Comparison of ENCODE assay signal across 33 cellular contexts in the genomic region with DNA sequence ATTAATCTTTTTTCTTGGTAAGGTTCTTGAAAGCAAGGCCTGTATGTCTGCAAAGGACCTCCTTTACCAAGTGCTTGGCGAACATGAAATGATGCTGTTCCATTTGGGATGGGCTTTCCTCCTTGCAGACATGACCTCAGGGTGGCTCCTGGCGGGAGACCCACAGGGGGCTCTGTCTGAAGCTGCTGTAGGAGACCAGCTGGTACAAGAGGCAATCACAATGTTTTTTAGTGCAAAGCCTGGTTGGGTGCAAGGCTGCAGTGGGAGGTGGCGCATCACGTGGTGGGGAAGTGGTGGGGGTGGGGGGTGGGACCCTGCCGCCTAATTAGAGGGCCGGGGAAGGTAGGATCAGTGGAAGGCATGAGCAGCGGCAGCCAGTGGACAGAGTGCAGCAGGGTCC. TPM values are rescaled to one million over a fixed set of nuclear protein-coding genes. Genes with fewer than 3 reads are reported as not detected.
DNase-seq lines count a peak whose midpoint lies in the region; ATAC-seq, FAIRE-seq and TF ChIP-seq lines count a peak whose summit lies in the region.
"Had no signal": no experiment of that assay in that cellular context is flagged by ENCODE, and none has a peak within 500 bp of the region (broad histone marks: within the 10 kb centered on the region; RNA-seq: fewer than 3 reads in every experiment).

No MANE protein-coding gene starts in this region.

- H3K4me3 ChIP-seq in HepG2 (replicated peaks in 1 of 3; ENCODE audit: insufficient read depth in 1 of 3, low read depth in 2 of 3, low read length in 3 of 3) (no peak overlapping the region), right lobe of liver (no peak overlapping the region), iPS-20b (ENCODE audit: low read length) (peak overlapping the region; percentile 67), retinal pigment epithelial cell (ENCODE audit: low read length) (no peak overlapping the region)
- H3K4me3 ChIP-seq: BLaER1, breast epithelium, gastroesophageal sphincter, GM12878, skin epidermis, suprapubic skin, upper lobe of right lung had no signal

- FAIRE-seq in HepG2 (lab: Jason Lieb, UNC): no peak
- FAIRE-seq: GM12878, H54 had no signal

- no peaks in the 10 kb centered on the region for H3K79me2 ChIP-seq in HepG2 (ENCODE audit: insufficient read depth, low read length)

- no peaks in the 10 kb centered on the region for H3K36me3 Mint-ChIP-seq in stimulated activated naive B cell treated with anti-CD40 and anti-IgM and Interleukin-4, amounts not matched to agents 10 μg/mL and 1 μg/mL and 100 μg/mL, for 72 hours
- H3K36me3 Mint-ChIP-seq in activated T-cell treated with anti-CD3 and anti-CD28 coated beads, Interleukin-2, amount 50 U/mL, for 24 hours (ENCODE audit: low read depth): no peaks in the 10 kb centered on the region
- H3K36me3 Mint-ChIP-seq: activated naive CD8-positive, alpha-beta T cell treated with anti-CD3 and anti-CD28 coated beads for 36 hours; T-cell had no signal

- H3K4me3 Mint-ChIP-seq in stimulated activated naive B cell treated with anti-CD40 and anti-IgM and Interleukin-4, amounts not matched to agents 10 μg/mL and 1 μg/mL and 100 μg/mL, for 72 hours: no peak overlapping the region
- H3K4me3 Mint-ChIP-seq in activated T-cell treated with anti-CD3 and anti-CD28 coated beads, Interleukin-2, amount 50 U/mL, for 24 hours: no peak overlapping the region
- H3K4me3 Mint-ChIP-seq: activated CD4-positive, alpha-beta T cell treated with anti-CD3 and anti-CD28 coated beads, Interleukin-2, amount 10 ng/mL, durations not matched to agents 24 days and 14 days; activated naive CD8-positive, alpha-beta T cell treated with anti-CD3 and anti-CD28 coated beads for 36 hours; T-cell had no signal

- POLR2A ChIA-PET in HepG2 (lab: Yijun Ruan, JAX): no interaction called here

- intact Hi-C loops in HepG2 (cut with micrococcal nuclease; ENCODE audit: unreplicated experiment) (loop anchor here (5.0 kb wide), 2 partner anchors 57 to 282 kb away; no protein-coding TSS in a partner anchor), right lobe of liver (cut with DNase I) (loop anchor here in 1 of 2 donors (10.0 kb wide), 1 partner anchor 294 kb away; no protein-coding TSS in a partner anchor)

- no peak for TF ChIP-seq RAD21 in HepG2 (CRISPR knock-in tag; IDR thresholded peaks at IDR 0.05)

- CTCF ChIA-PET in HepG2 (lab: Yijun Ruan, JAX; ENCODE audit: low intra/inter-chr PET ratio, low total read pairs): interaction anchor here (0.7 to 2.2 kb wide), 3 partner anchors 234 to 297 kb away, joined by 5 to 14 read pairs (median 5); no protein-coding TSS in a partner anchor

- H2AFZ ChIP-seq in HepG2 (ENCODE audit: low read length): no peak overlapping the region

- H3K27ac ChIP-seq in HepG2 (ENCODE audit: extremely low read length, insufficient read depth, low read length) (no peak overlapping the region), right lobe of liver (no peak overlapping the region), iPS-20b (ENCODE audit: low read length) (no peak overlapping the region)
- H3K27ac ChIP-seq: BLaER1, breast epithelium, gastroesophageal sphincter, HL-60, skin epidermis, suprapubic skin, upper lobe of right lung had no signal

- H3K9ac ChIP-seq in HepG2 (ENCODE audit: insufficient read depth, low read depth, low read length) (no peak overlapping the region), iPS-20b (ENCODE audit: low read depth, low read length) (no peak overlapping the region; the same call in 1 of the 2 replicates)
- H3K9ac ChIP-seq: BLaER1 had no signal

- H3K9me3 ChIP-seq in HepG2 (ENCODE audit: low read length) (no peaks in the 10 kb centered on the region), right lobe of liver (no peaks in the 10 kb centered on the region), iPS-20b (ENCODE audit: insufficient read depth, low read depth, low read length) (no peaks in the 10 kb centered on the region)
- H3K9me3 ChIP-seq: BLaER1, breast epithelium, gastroesophageal sphincter, suprapubic skin, upper lobe of right lung had no signal

- no peak overlapping the region for H3K4me2 ChIP-seq in HepG2 (ENCODE audit: low read depth, low read length)

- peaks cover 30 to 31% of the 10 kb centered on the region in 2 donors for H3K27me3 Mint-ChIP-seq in stimulated activated naive B cell treated with anti-CD40 and anti-IgM and Interleukin-4, amounts not matched to agents 10 μg/mL and 1 μg/mL and 100 μg/mL, for 72 hours
- peaks cover 3% of the 10 kb centered on the region for H3K27me3 Mint-ChIP-seq in activated T-cell treated with anti-CD3 and anti-CD28 coated beads, Interleukin-2, amount 50 U/mL, for 24 hours

- TF ChIP-seq EP300 in HepG2 (IDR thresholded peaks at IDR 0.05; ENCODE audit: low read depth in 2 of 2, low read length in 2 of 2): no peak
- no peak for TF ChIP-seq EP300 in HepG2 (CRISPR knock-in tag; IDR thresholded peaks at IDR 0.05; ENCODE audit: borderline replicate concordance)

- 4% methylated on average over 5 of the region's 7 CpGs for whole genome bisulfite sequencing in HepG2 (ENCODE audit: low lambda C conversion rate)
- WGBS in right lobe of liver (ENCODE audit: insufficient coverage, low coverage, low lambda C conversion rate, missing lambda C conversion rate): 16% methylated on average over 3 of the region's 7 CpGs

- DNase-seq in HepG2 (ENCODE audit: low spot score) (no peak), right lobe of liver (no peak), SK-N-DZ (ENCODE audit: low spot score) (peak; percentile 75), retinal pigment epithelial cell (ENCODE audit: low read depth) (no peak), NCI-H446 treated with DMSO at 0.1 percent for 48 hours (lab: John Stamatoyannopoulos, UW) (no peak)
- DNase-seq in stimulated activated naive B cell treated with anti-CD40 and anti-IgM and Interleukin-4, amounts not matched to agents 10 μg/mL and 1 μg/mL and 100 μg/mL, for 72 hours: no peak
- no peak for DNase-seq in activated T-cell treated with anti-CD3 and anti-CD28 coated beads, Interleukin-2, amount 50 U/mL, for 24 hours
- DNase-seq: activated CD4-positive, alpha-beta T cell treated with anti-CD3 and anti-CD28 coated beads, Interleukin-2, amount 10 ng/mL, durations not matched to agents 24 days and 14 days; activated CD8-positive, alpha-beta memory T cell treated with anti-CD3 and anti-CD28 coated beads for 24 hours; activated effector memory CD4-positive, alpha-beta T cell treated with Interleukin-2 at 50 U/mL for 16 hours; activated naive CD8-positive, alpha-beta T cell treated with anti-CD3 and anti-CD28 coated beads for 36 hours; activated T-cell treated with anti-CD3 and anti-CD28 coated beads for 4 hours; anterior cingulate cortex; EL; hypothalamus; Kasumi-1; NCI-H1436 treated with DMSO at 0.1 percent for 48 hours; NCI-H2107; NCI-H510A treated with DMSO at 0.1 percent for 48 hours; SIG-M5; stimulated activated naive CD4-positive, alpha-beta T cell; T-cell had no signal

- TF ChIP-seq CTCF in HepG2 (CRISPR knock-in tag; IDR thresholded peaks at IDR 0.05) (no peak), right lobe of liver (IDR thresholded peaks at IDR 0.05) (no peak), retinal pigment epithelial cell (conservative IDR thresholded peaks at IDR 0.05; ENCODE audit: low read depth, low read length) (peak; percentile 6)

- TF ChIP-seq POLR2A in HepG2 (IDR thresholded peaks at IDR 0.05; ENCODE audit: insufficient read depth in 1 of 2, low read depth in 2 of 2, low read length in 2 of 2) (no peak), right lobe of liver (IDR thresholded peaks at IDR 0.05) (no peak)

- BruUV-seq in HepG2 (replicated peaks; lab: Mats Ljungman, UMichigan): no TSS peak

- H3K36me3 ChIP-seq in HepG2 (replicated peaks in 1 of 2; ENCODE audit: control insufficient read depth in 1 of 2, insufficient read depth in 2 of 2, low read length in 2 of 2) (no peaks in the 10 kb centered on the region), right lobe of liver (no peaks in the 10 kb centered on the region), iPS-20b (ENCODE audit: insufficient read depth, low read depth, low read length) (no peaks in the 10 kb centered on the region)
- H3K36me3 ChIP-seq: BLaER1, breast epithelium, gastroesophageal sphincter, suprapubic skin, upper lobe of right lung had no signal

- in situ Hi-C loops in HepG2 (cut with HindIII; ENCODE audit: extremely low pct_ligation_motif_present, low pct_unique_long_range_greater_than_20kb): loop anchor here (5.0 kb wide), 1 partner anchor 297 kb away; no protein-coding TSS in a partner anchor

- ATAC-seq in HepG2 (peak; percentile 34), right lobe of liver (no peak)
- no peak for ATAC-seq in stimulated activated naive B cell treated with anti-CD40 and anti-IgM and Interleukin-4, amounts not matched to agents 10 μg/mL and 1 μg/mL and 100 μg/mL, for 72 hours (replicated peaks)
- ATAC-seq: gastroesophageal sphincter, GM12878, T-cell had no signal

- H4K20me1 ChIP-seq in HepG2 (ENCODE audit: insufficient read depth, low read length): no peaks in the 10 kb centered on the region
- H4K20me1 ChIP-seq: BLaER1 had no signal

- H3K4me1 Mint-ChIP-seq in stimulated activated naive B cell treated with anti-CD40 and anti-IgM and Interleukin-4, amounts not matched to agents 10 μg/mL and 1 μg/mL and 100 μg/mL, for 72 hours: peaks cover 22 to 36% of the 10 kb centered on the region in 2 donors
- H3K4me1 Mint-ChIP-seq in activated T-cell treated with anti-CD3 and anti-CD28 coated beads, Interleukin-2, amount 50 U/mL, for 24 hours (ENCODE audit: low read depth): peaks cover 20% of the 10 kb centered on the region

- peaks cover 2 to 29% of the 10 kb centered on the region in 2 experiments for H3K27me3 ChIP-seq in HepG2 (ENCODE audit: control insufficient read depth in 1 of 2, insufficient read depth in 2 of 2, low read length in 2 of 2)
- no peaks in the 10 kb centered on the region for H3K27me3 ChIP-seq in right lobe of liver
- H3K27me3 ChIP-seq in iPS-20b (ENCODE audit: insufficient read depth, low read length): peaks cover 21% of the 10 kb centered on the region
- H3K27me3 ChIP-seq: BLaER1, breast epithelium, gastroesophageal sphincter, suprapubic skin, upper lobe of right lung had no signal

- peaks cover 9% of the 10 kb centered on the region; the same call in 1 of the 2 replicates for H3K4me1 ChIP-seq in HepG2 (ENCODE audit: insufficient read depth, low read length)
- no peaks in the 10 kb centered on the region for H3K4me1 ChIP-seq in right lobe of liver
- peaks cover 9% of the 10 kb centered on the region; the same call in 1 of the 2 replicates for H3K4me1 ChIP-seq in iPS-20b (ENCODE audit: insufficient read depth, low read length)
- H3K4me1 ChIP-seq: suprapubic skin had no signal

- H3K27ac Mint-ChIP-seq in stimulated activated naive B cell treated with anti-CD40 and anti-IgM and Interleukin-4, amounts not matched to agents 10 μg/mL and 1 μg/mL and 100 μg/mL, for 72 hours: no peak overlapping the region
- H3K27ac Mint-ChIP-seq in activated T-cell treated with anti-CD3 and anti-CD28 coated beads, Interleukin-2, amount 50 U/mL, for 24 hours: no peak overlapping the region
- H3K27ac Mint-ChIP-seq: activated CD4-positive, alpha-beta T cell treated with anti-CD3 and anti-CD28 coated beads, Interleukin-2, amount 10 ng/mL, durations not matched to agents 24 days and 14 days; activated naive CD8-positive, alpha-beta T cell treated with anti-CD3 and anti-CD28 coated beads for 36 hours; T-cell had no signal

- H3K9me3 Mint-ChIP-seq in stimulated activated naive B cell treated with anti-CD40 and anti-IgM and Interleukin-4, amounts not matched to agents 10 μg/mL and 1 μg/mL and 100 μg/mL, for 72 hours: no peaks in the 10 kb centered on the region
- no peaks in the 10 kb centered on the region for H3K9me3 Mint-ChIP-seq in activated T-cell treated with anti-CD3 and anti-CD28 coated beads, Interleukin-2, amount 50 U/mL, for 24 hours
- H3K9me3 Mint-ChIP-seq: activated CD4-positive, alpha-beta T cell treated with anti-CD3 and anti-CD28 coated beads, Interleukin-2, amount 10 ng/mL, durations not matched to agents 24 days and 14 days; activated naive CD8-positive, alpha-beta T cell treated with anti-CD3 and anti-CD28 coated beads for 36 hours; nephron; T-cell had no signal

RNA-seq across cellular contexts. Expression of a gene that starts 9.2 kb away (rescaled TPM):
- total RNA-seq in HepG2 (2016; rRNA removed; fragmentation: Illumina TruSeq; extraction: Trizol) (3.2 and 4.4 TPM in 2 replicates), right lobe of liver (1 to 10 TPM in 3 of 6 experiments, under 1 TPM in 3; 0.86 to 1.9 (median 1.0) TPM)
- 2.7 and 3.0 TPM in 2 replicates for total RNA-seq in HepG2 (2016; cell fraction: cytosol; rRNA removed; fragmentation: Illumina TruSeq; extraction: Trizol; ENCODE audit: low read depth)
- 3.0 and 3.8 TPM in 2 replicates for total RNA-seq in HepG2 (2016; cell fraction: insoluble cytoplasmic fraction; rRNA removed; fragmentation: Illumina TruSeq; extraction: Trizol)
- total RNA-seq in HepG2 (2016; cell fraction: membrane; rRNA removed; fragmentation: Illumina TruSeq; extraction: Trizol): 3.9 and 4.8 TPM in 2 replicates
- 3.3 and 4.0 TPM in 2 replicates for total RNA-seq in HepG2 (2016; cell fraction: nucleus; rRNA removed; fragmentation: Illumina TruSeq; extraction: Trizol)
- polyA plus RNA-seq in HepG2 (2011; rRNA removed): 1.4 and 2.2 TPM in 2 replicates
- polyA plus RNA-seq in HepG2 (2011; cell fraction: cytosol; rRNA removed): 1.1 and 2.0 TPM in 2 replicates
- 0.93 and 2.3 TPM in 2 replicates for polyA plus RNA-seq in HepG2 (2011; cell fraction: nucleus; rRNA removed)
- 1.1 and 1.8 TPM in 2 replicates for polyA plus RNA-seq in HepG2 (2012)
- 4.8 and 5.1 TPM in 2 replicates for polyA plus RNA-seq in HepG2 (2016; cell fraction: cytosol; fragmentation: Illumina TruSeq; extraction: Trizol; ENCODE audit: low read depth)
- 2.6 and 3.1 TPM in 2 replicates for polyA plus RNA-seq in HepG2 (2016; cell fraction: insoluble cytoplasmic fraction; fragmentation: Illumina TruSeq; extraction: Trizol; ENCODE audit: low read depth)
- polyA plus RNA-seq in HepG2 (2016; cell fraction: membrane; fragmentation: Illumina TruSeq; extraction: Trizol; ENCODE audit: low read depth): 3.6 and 4.0 TPM in 2 replicates
- polyA plus RNA-seq in HepG2 (2016; cell fraction: nucleus; fragmentation: Illumina TruSeq; extraction: Trizol; ENCODE audit: insufficient read depth, low read depth): 4.9 and 5.6 TPM in 2 replicates
- 2.0 and 2.2 TPM in 2 replicates for polyA minus RNA-seq in HepG2 (2011; rRNA and poly(A)+ RNA removed; ENCODE audit: low replicate concordance)
- polyA minus RNA-seq in HepG2 (2011; cell fraction: cytosol; rRNA and poly(A)+ RNA removed): 1.8 and 2.2 TPM in 2 replicates
- 3.2 and 4.6 TPM in 2 replicates for polyA minus RNA-seq in HepG2 (2011; cell fraction: nucleus; rRNA and poly(A)+ RNA removed)
- 1.7 and 3.3 TPM in 2 replicates for polyA plus RNA-seq in SK-N-DZ (2014; cell fraction: cytosol; rRNA removed)
- polyA plus RNA-seq in SK-N-DZ (2014; cell fraction: nucleus; rRNA removed): 2.2 and 9.2 TPM in 2 replicates
- total RNA-seq: GM12878 had no signal
